ENCODE assay signal across 31 cellular contexts in the genomic region with DNA sequence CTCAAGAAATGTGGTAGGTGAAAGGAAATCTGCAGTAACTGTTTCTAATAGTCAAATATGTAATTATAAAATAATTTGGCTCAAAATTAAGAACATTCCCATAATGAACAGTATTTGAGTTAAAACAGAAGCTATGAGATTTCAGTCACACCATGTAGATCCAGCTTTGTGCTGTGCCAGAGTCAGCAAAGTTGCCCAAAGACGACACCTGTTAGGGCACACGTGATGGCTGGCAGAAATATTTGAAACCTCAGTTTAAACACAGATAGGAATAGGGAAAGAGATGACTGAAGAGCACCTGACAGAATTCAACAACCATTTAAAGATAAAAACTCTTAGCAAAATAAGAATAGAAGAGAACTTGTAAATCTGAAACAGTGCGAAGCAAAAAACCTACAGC.
"Had no signal": no experiment of that assay in that cellular context is flagged by ENCODE, and none has a peak within 500 bp of the region (broad histone marks: within the 10 kb centered on the region; RNA-seq: fewer than 3 reads in every experiment).

No MANE protein-coding gene starts in this region.

- H3K9me3 ChIP-seq: ascending aorta, breast epithelium, colonic mucosa, gastrocnemius medialis, heart left ventricle had no signal

- ATAC-seq: activated CD4-positive, CD25-positive, alpha-beta regulatory T cell treated with anti-CD3 and anti-CD28 coated beads, Interleukin-2, amount 50 U/mL, for 24 hours; activated naive CD4-positive, alpha-beta T cell treated with anti-CD3 and anti-CD28 coated beads, Interleukin-2, amount 50 U/mL, for 72 hours; activated T-cell treated with anti-CD3 and anti-CD28 coated beads, Interleukin-2, amount 50 U/mL, for 72 hours; esophagus mucosa; foreskin keratinocyte; gastrocnemius medialis; heart left ventricle; T-helper 17 cell had no signal

- DNase-seq: activated B cell treated with CpG ODN at 0.5 μM for 24 hours; activated CD4-positive, alpha-beta memory T cell treated with anti-CD3 and anti-CD28 coated beads, Interleukin-2, amount 10 ng/mL, durations not matched to agents 7 days and 5 days; activated CD4-positive, alpha-beta T cell treated with anti-CD3 and anti-CD28 coated beads, Interleukin-2, amount 10 ng/mL, durations not matched to agents 7 days and 5 days; activated CD4-positive, alpha-beta T cell treated with anti-CD3 and anti-CD28 coated beads, Interleukin-2, amount 50 U/mL, for 4 hours; activated CD8-positive, alpha-beta memory T cell treated with anti-CD3 and anti-CD28 coated beads, Interleukin-2, amount 50 U/mL, for 48 hours; activated gamma-delta T cell; activated naive CD4-positive, alpha-beta T cell; activated naive CD4-positive, alpha-beta T cell treated with anti-CD3 and anti-CD28 coated beads, Interleukin-2, amount 10 ng/mL, durations not matched to agents 7 days and 5 days; activated naive CD8-positive, alpha-beta T cell treated with anti-CD3 and anti-CD28 coated beads, Interleukin-2, amount 10 ng/mL, durations not matched to agents 7 days and 5 days; activated T-cell treated with anti-CD3 and anti-CD28 coated beads for 4 hours; activated T-cell treated with anti-CD3 and anti-CD28 coated beads, Interleukin-2, amount 50 U/mL, for 24 hours; activated T-cell treated with anti-CD3 and anti-CD28 coated beads, Interleukin-2, amount 50 U/mL, for 72 hours; central memory CD4-positive, alpha-beta T cell; cerebellar nuclear complex; colonic mucosa; effector memory CD4-positive, alpha-beta T cell; endodermal cell; foreskin keratinocyte; gastrocnemius medialis; glutamatergic neuron; heart left ventricle; T-helper 1 cell; T-helper 17 cell; T1000; WERI-Rb-1 had no signal

- H3K4me1 ChIP-seq: ascending aorta, breast epithelium, colonic mucosa, foreskin keratinocyte, gastrocnemius medialis, heart left ventricle had no signal

- H3K36me3 ChIP-seq: ascending aorta, breast epithelium, cardiac muscle cell, colonic mucosa, gastrocnemius medialis, heart left ventricle, WERI-Rb-1 had no signal

- H3K27ac ChIP-seq: ascending aorta, breast epithelium, cardiac muscle cell, colonic mucosa, foreskin keratinocyte, gastrocnemius medialis, heart left ventricle, WERI-Rb-1 had no signal

- H3K4me3 ChIP-seq: ascending aorta, breast epithelium, cardiac muscle cell, colonic mucosa, gastrocnemius medialis, heart left ventricle had no signal

- H3K27me3 ChIP-seq: ascending aorta, breast epithelium, cardiac muscle cell, colonic mucosa, foreskin keratinocyte, gastrocnemius medialis, heart left ventricle had no signal
